In the genomic region with DNA sequence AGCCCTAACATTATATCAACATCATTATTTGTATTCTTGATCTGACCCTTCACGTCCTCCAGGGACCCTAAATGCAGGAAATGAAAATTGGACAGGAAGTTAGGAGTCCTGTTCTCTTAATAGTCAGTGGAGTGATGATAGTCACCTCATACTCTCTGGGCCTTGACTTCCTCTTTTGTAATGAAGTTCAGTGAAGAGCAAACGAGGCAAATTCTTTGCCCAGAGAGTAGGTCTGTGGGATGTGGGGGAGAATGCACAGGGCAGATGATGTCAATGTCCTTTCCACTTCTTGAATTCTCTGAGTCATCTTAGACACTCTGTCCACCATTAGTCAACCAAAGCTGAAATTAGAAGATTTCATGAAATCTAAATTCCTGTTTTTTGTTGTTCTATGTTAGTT, we compare ENCODE assay signal across 8 cellular contexts. TPM values are rescaled to one million over a fixed set of nuclear protein-coding genes. Genes with fewer than 3 reads are reported as not detected.
DNase-seq lines count a peak whose midpoint lies in the region; ATAC-seq, FAIRE-seq and TF ChIP-seq lines count a peak whose summit lies in the region.

No MANE protein-coding gene starts in this region.

- H3K27ac ChIP-seq in right cardiac atrium (ENCODE audit: low read length) (no peak overlapping the region), vagina (no peak overlapping the region)

- H3K27me3 ChIP-seq in right cardiac atrium (ENCODE audit: control insufficient read depth, insufficient read depth) = no peaks in the 10 kb centered on the region
- H3K27me3 ChIP-seq in vagina = no peaks in the 10 kb centered on the region

- no peaks in the 10 kb centered on the region for H3K9me3 ChIP-seq in right cardiac atrium (ENCODE audit: control insufficient read depth, low read length)
- no peaks in the 10 kb centered on the region for H3K9me3 ChIP-seq in vagina

- peak; percentile 62 to 73 for ATAC-seq in right cardiac atrium
- ATAC-seq in GM19455 (IDR thresholded peaks at IDR 0.05; ENCODE audit: unreplicated experiment) = no peak

- WGBS in right cardiac atrium = 41% methylated on average over 2 of the region's 2 CpGs

- DNase-seq in GM18507 (ENCODE audit: extremely low spot score, insufficient read length, low read depth) (no peak), HCEC 1CT (peak; percentile 25), NCI-H226 (peak; percentile 64), right cardiac atrium (no peak), vagina (ENCODE audit: extremely low spot score in 2 of 2) (no peak), GOT3 (lab: John Stamatoyannopoulos, UW) (no peak), DMS153 (lab: John Stamatoyannopoulos, UW) (no peak)

- no peak for TF ChIP-seq CTCF in vagina (IDR thresholded peaks at IDR 0.05)

- H3K36me3 ChIP-seq in vagina = no peaks in the 10 kb centered on the region

- H3K4me1 ChIP-seq in right cardiac atrium (ENCODE audit: control insufficient read depth, insufficient read depth, low read length) (no peaks in the 10 kb centered on the region), vagina (no peaks in the 10 kb centered on the region)

- H3K4me3 ChIP-seq in right cardiac atrium (ENCODE audit: low read length) (no peak overlapping the region), vagina (no peak overlapping the region)

- TF ChIP-seq POLR2A in vagina (IDR thresholded peaks at IDR 0.05) = no peak

- intact Hi-C loops in right cardiac atrium (cut with DNase I) = no loop called here
- intact Hi-C loops in vagina (cut with DNase I) = no loop called here

- FAIRE-seq in GM18507 (lab: Jason Lieb, UNC) = peak; percentile 53

RNA-seq across cellular contexts. Expression of gene GPRIN3, which starts 17.1 kb away (rescaled TPM):
- 10 to 100 TPM in 1 of 4 donors, 1 to 10 TPM in 3; 4.8 to 10.3 (median 9.0) TPM for total RNA-seq in right cardiac atrium
- 2.1 TPM for polyA plus RNA-seq in right cardiac atrium
- 6.1 TPM for total RNA-seq in vagina

Comparison
In these comparisons a context has a peak if more than half of its experiments do, and no peak if none do; other contexts are left out.
1. DNase-seq: peak in HCEC 1CT (single experiment) and NCI-H226 (single experiment); none in GM18507 (single experiment), right cardiac atrium (0 of 3), vagina (0 of 2), GOT3 (single experiment) and DMS153 (single experiment).